In genomic region chr12:42568952-42569916, GRCh38 we compare ENCODE assay signal across 8 cellular contexts. TPM values are rescaled to one million over a fixed set of nuclear protein-coding genes. Genes with fewer than 3 reads are reported as not detected.
DNase-seq lines count a peak whose midpoint lies in the region; TF ChIP-seq lines count a peak whose summit lies in the region.

No MANE protein-coding gene starts in this region.

- no peak overlapping the region for H4K91ac ChIP-seq in H9 (ENCODE audit: insufficient read length, low read depth, low read length)

- H3K79me2 ChIP-seq in H9 (ENCODE audit: insufficient read depth, low read length), result no peaks in the 10 kb centered on the region

- H3K9me3 Mint-ChIP-seq in H9, result peaks cover 4 to 7% of the 10 kb centered on the region in 2 experiments
- H3K9me3 Mint-ChIP-seq in glutamatergic neuron (ENCODE audit: unreplicated experiment), result no peaks in the 10 kb centered on the region

- H2BK20ac ChIP-seq in H9 (ENCODE audit: low read depth, low read length, poor library complexity, severe bottlenecking), result no peak overlapping the region

- H2BK15ac ChIP-seq in H9 (ENCODE audit: low read depth, low read length), result no peak overlapping the region

- no peaks in the 10 kb centered on the region for H3K79me1 ChIP-seq in H9 (ENCODE audit: insufficient read depth, low read depth, low read length, poor library complexity, severe bottlenecking)

- H3K4me1 ChIP-seq in H9 (ENCODE audit: insufficient read depth, low read length) (peaks cover 6% of the 10 kb centered on the region; the same call in 1 of the 2 replicates), transverse colon (no peaks in the 10 kb centered on the region)

- H3K23me2 ChIP-seq in H9 (ENCODE audit: insufficient read length, low read depth, low read length, poor library complexity, severe bottlenecking), result no peaks in the 10 kb centered on the region

- H3K4ac ChIP-seq in H9 (ENCODE audit: low read depth, low read length), result no peak overlapping the region

- no peak overlapping the region for H3T11ph ChIP-seq in H9 (ENCODE audit: low read length)

- H3K36me3 Mint-ChIP-seq in H9 (ENCODE audit: insufficient read depth in 1 of 3, low read depth in 3 of 3) (peaks cover 0 to 6% (median 1%) of the 10 kb centered on the region in 3 experiments; a peak in 3 of 7 replicates), glutamatergic neuron (ENCODE audit: unreplicated experiment) (no peaks in the 10 kb centered on the region)

- H3K56ac ChIP-seq in H9 (ENCODE audit: insufficient read length, low read depth, low read length), result no peak overlapping the region

- no peak for TF ChIP-seq POLR2A in transverse colon (IDR thresholded peaks at IDR 0.05)

- no peak overlapping the region for H2BK120ac ChIP-seq in H9 (ENCODE audit: low read depth, low read length, poor library complexity, severe bottlenecking)

- H4K8ac ChIP-seq in H9 (replicated peaks; ENCODE audit: insufficient read length, low read depth, low read length), result no peak overlapping the region

- H3K4me2 ChIP-seq in H9 (ENCODE audit: insufficient read depth, insufficient read length, low read length), result no peak overlapping the region

- H4K20me1 ChIP-seq in H9 (ENCODE audit: control insufficient read depth, insufficient read depth, insufficient read length), result no peaks in the 10 kb centered on the region

- peak; percentile 61 for DNase-seq in GM12865 (ENCODE audit: low read depth)
- no peak for DNase-seq in H9
- peak; percentile 60 for DNase-seq in NCI-H146 treated with DMSO at 0.1 percent for 48 hours (lab: John Stamatoyannopoulos, UW; ENCODE audit: unreplicated experiment)
- peak; percentile 10 for DNase-seq in hepatic stellate cell (ENCODE audit: low spot score)
- DNase-seq in transverse colon, result no peak
- DNase-seq in NCI-H1048 (lab: John Stamatoyannopoulos, UW), result no peak
- no peak for DNase-seq in glutamatergic neuron

- H3K23ac ChIP-seq in H9 (ENCODE audit: insufficient read length, low read depth, low read length), result no peak overlapping the region

- no peak overlapping the region for H3K9ac ChIP-seq in H9 (ENCODE audit: extremely low read depth, insufficient read length, low read length)

- H3K27me3 ChIP-seq in H9 (ENCODE audit: insufficient read depth, low read length) (no peaks in the 10 kb centered on the region), transverse colon (no peaks in the 10 kb centered on the region)

- no peak overlapping the region for H2BK12ac ChIP-seq in H9 (ENCODE audit: insufficient read length, low read depth, low read length)

- WGBS in H9 (ENCODE audit: extremely low coverage, insufficient read length, low lambda C conversion rate), result no CpG with 5 or more reads among the region's 6 CpGs
- WGBS in transverse colon (ENCODE audit: low coverage in 1 of 2), 2 donors, result 20 to 21% methylated on average over 6 of the region's 6 CpGs

- H2BK5ac ChIP-seq in H9 (ENCODE audit: insufficient read length, low read length), result no peak overlapping the region

- H4K5ac ChIP-seq in H9 (ENCODE audit: insufficient read length, low read depth, low read length), result no peak overlapping the region

- no peak overlapping the region for H3K27ac Mint-ChIP-seq in H9
- no peak overlapping the region for H3K27ac Mint-ChIP-seq in glutamatergic neuron (ENCODE audit: unreplicated experiment)

- no peak overlapping the region for H2AK5ac ChIP-seq in H9 (ENCODE audit: insufficient read length, low read length)

- H3K27me3 Mint-ChIP-seq in H9 (ENCODE audit: low read depth), result peaks cover 18% of the 10 kb centered on the region
- H3K27me3 Mint-ChIP-seq in glutamatergic neuron (ENCODE audit: unreplicated experiment), result no peaks in the 10 kb centered on the region

- TF ChIP-seq CTCF in GM12865 (IDR thresholded peaks at IDR 0.05; ENCODE audit: insufficient read depth, low read depth, low read length, missing control alignments) (peak; percentile 54), H9 (conservative IDR thresholded peaks at IDR 0.05) (peak; percentile 80), WI38 (IDR thresholded peaks at IDR 0.05; ENCODE audit: low read depth, low read length) (peak; percentile 41), transverse colon (IDR thresholded peaks at IDR 0.05) (peak; percentile 36 to 49 (median 43)), glutamatergic neuron (IDR thresholded peaks at IDR 0.05; ENCODE audit: partially characterized antibody, unreplicated experiment) (no peak)

- in situ Hi-C loops in transverse colon (cut with MboI; ENCODE audit: low pct_ligation_motif_present in 1 of 4, low pct_unique_long_range_greater_than_20kb in 1 of 4, low sequenced_read_pairs in 3 of 4), result no loop called here

- no peak overlapping the region for H3K4me3 Mint-ChIP-seq in H9
- no peak overlapping the region for H3K4me3 Mint-ChIP-seq in glutamatergic neuron (ENCODE audit: unreplicated experiment)

- peaks cover 25 to 35% of the 10 kb centered on the region in 2 experiments for H3K4me1 Mint-ChIP-seq in H9
- H3K4me1 Mint-ChIP-seq in glutamatergic neuron (ENCODE audit: low read depth, unreplicated experiment), result no peaks in the 10 kb centered on the region

- H3K27ac ChIP-seq in H9 (ENCODE audit: insufficient read length, low read depth, low read length) (no peak overlapping the region), transverse colon (no peak overlapping the region)

- no peak overlapping the region for H3K4me3 ChIP-seq in GM12865 (ENCODE audit: low read depth, low read length)
- no peak overlapping the region for H3K4me3 ChIP-seq in WI38 (ENCODE audit: low read depth, low read length)
- no peak overlapping the region for H3K4me3 ChIP-seq in transverse colon

- intact Hi-C loops in transverse colon (cut with DNase I; ENCODE audit: low total_unique reads), result no loop called here

- H3K18ac ChIP-seq in H9 (ENCODE audit: insufficient read length, low read depth, low read length), result no peak overlapping the region

- no peak for TF ChIP-seq EP300 in transverse colon (IDR thresholded peaks at IDR 0.05; ENCODE audit: low read depth)

- H2AFZ ChIP-seq in H9 (ENCODE audit: low read length), result no peak overlapping the region

- H3K9me3 ChIP-seq in H9 (ENCODE audit: control insufficient read depth, low read depth, low read length) (no peaks in the 10 kb centered on the region), transverse colon (no peaks in the 10 kb centered on the region)

- H3K36me3 ChIP-seq in transverse colon, result no peaks in the 10 kb centered on the region

- no peak overlapping the region for H3K14ac ChIP-seq in H9 (ENCODE audit: insufficient read depth, low read length)

RNA-seq across cellular contexts. Expression of gene PRICKLE1, which starts 20.3 kb away (rescaled TPM):
- total RNA-seq in H9 (2021), result 20.0 and 20.5 TPM in 2 replicates
- total RNA-seq in transverse colon, result 1 to 10 TPM; 1.2 to 6.4 (median 2.8) TPM
- total RNA-seq in glutamatergic neuron (ENCODE audit: unreplicated experiment), result 6.4 TPM

Comparison
In these comparisons a context has a peak if more than half of its experiments do, and no peak if none do; other contexts are left out.
1. DNase-seq: peak in GM12865 (single experiment), NCI-H146 treated with DMSO at 0.1 percent for 48 hours (single experiment) and hepatic stellate cell (single experiment); none in H9 (single experiment), transverse colon (single experiment), NCI-H1048 (single experiment) and glutamatergic neuron (single experiment).